ENCODE assay signal across 14 cellular contexts in the genomic region with DNA sequence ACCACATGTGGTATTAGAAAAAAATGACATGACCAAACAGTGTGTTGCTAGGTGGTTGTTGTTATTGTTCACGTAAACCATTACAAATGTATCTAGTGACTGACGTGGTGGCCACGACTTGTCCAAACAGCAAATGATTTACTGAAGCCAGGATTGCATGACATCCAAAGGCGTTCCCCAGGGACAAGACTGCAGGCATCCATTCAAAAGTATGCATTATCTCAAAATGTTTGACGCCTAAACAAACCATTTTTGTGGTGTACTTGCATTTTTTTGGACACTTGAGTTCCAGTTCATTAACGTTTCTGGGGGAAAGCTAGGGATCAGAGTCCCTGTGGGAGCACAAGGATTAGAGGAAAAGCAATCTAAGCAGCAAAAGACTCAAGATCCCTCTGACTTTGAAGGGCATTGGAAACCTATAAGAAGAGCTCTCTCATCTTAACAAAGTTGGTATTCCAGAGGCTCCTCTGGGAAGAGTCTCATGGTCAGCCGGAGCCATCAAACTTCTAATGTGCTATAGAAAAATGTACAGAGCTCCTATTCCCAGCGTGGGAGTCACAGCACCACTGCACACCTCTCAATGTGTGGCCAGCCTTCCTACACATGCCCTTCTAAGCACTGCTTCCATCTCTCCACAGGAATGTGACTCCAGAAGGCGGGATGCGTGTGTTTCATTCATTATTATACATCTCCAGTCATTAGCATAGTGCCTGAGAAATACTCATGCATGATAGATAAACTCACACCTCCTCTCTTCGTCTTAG.
DNase-seq lines count a peak whose midpoint lies in the region; ATAC-seq and TF ChIP-seq lines count a peak whose summit lies in the region.
"Had no signal": no experiment of that assay in that cellular context is flagged by ENCODE, and none has a peak within 500 bp of the region (broad histone marks: within the 10 kb centered on the region; RNA-seq: fewer than 3 reads in every experiment).

No MANE protein-coding gene starts in this region.

- no peak for TF ChIP-seq CTCF in hepatocyte (IDR thresholded peaks at IDR 0.05; ENCODE audit: poor library complexity)

- H3K4me3 ChIP-seq in hepatocyte, result no peak overlapping the region

- H3K4me2 ChIP-seq in hepatocyte, result no peak overlapping the region

- no peaks in the 10 kb centered on the region for H4K20me1 ChIP-seq in hepatocyte (ENCODE audit: insufficient read depth, poor library complexity, severe bottlenecking)

- WGBS in hepatocyte (ENCODE audit: low lambda C conversion rate, missing lambda C conversion rate), result 71% methylated on average over 11 of the region's 11 CpGs

- no peak for ATAC-seq in GM18870 (IDR thresholded peaks at IDR 0.05; ENCODE audit: unreplicated experiment)

- no peak overlapping the region for H2AFZ ChIP-seq in hepatocyte

- no peaks in the 10 kb centered on the region for H3K4me1 ChIP-seq in hepatocyte (ENCODE audit: insufficient read depth)

- peaks cover 5% of the 10 kb centered on the region for H3K79me2 ChIP-seq in hepatocyte

- no peaks in the 10 kb centered on the region for H3K9me3 ChIP-seq in hepatocyte (ENCODE audit: low read depth)

- H3K9me2 ChIP-seq in hepatocyte (replicated peaks; ENCODE audit: insufficient read depth), result no peaks in the 10 kb centered on the region

- H3K27ac ChIP-seq in hepatocyte, result peak overlapping the region; percentile 22

- H3K27me3 ChIP-seq in hepatocyte, result no peaks in the 10 kb centered on the region

- peak; percentile 89 for DNase-seq in AG08395 (ENCODE audit: low spot score)
- DNase-seq in HK-2 (ENCODE audit: unreplicated experiment), result peak; percentile 20
- DNase-seq in astrocyte of the hippocampus (ENCODE audit: low read depth, low spot score), result peak; percentile 96
- DNase-seq in hepatocyte (ENCODE audit: low spot score), result no peak
- DNase-seq in NCI-H146 (lab: John Stamatoyannopoulos, UW), result no peak
- DNase-seq in DMS 273 treated with DMSO at 0.1 percent for 48 hours (lab: John Stamatoyannopoulos, UW), result no peak
- DNase-seq in GM19240 (ENCODE audit: insufficient read length, low spot score), result no peak
- DNase-seq: activated CD4-positive, alpha-beta T cell treated with anti-CD3 and anti-CD28 coated beads, Interleukin-2, amount 50 U/mL, for 4 hours; activated naive CD4-positive, alpha-beta T cell; mesendoderm; NCI-H774; retina; T-helper 1 cell had no signal

- H3K36me3 ChIP-seq in hepatocyte (replicated peaks; ENCODE audit: insufficient read depth, low read depth), result no peaks in the 10 kb centered on the region

Comparison
In these comparisons a context has a peak if more than half of its experiments do, and no peak if none do; other contexts are left out.
1. DNase-seq: peak in AG08395 (single experiment), HK-2 (single experiment) and astrocyte of the hippocampus (single experiment); none in hepatocyte (single experiment), NCI-H146 (single experiment), DMS 273 treated with DMSO at 0.1 percent for 48 hours (single experiment) and GM19240 (single experiment).